8 cellular contexts compared by ENCODE assay signal in genomic region chr16:89325861-89326471, GRCh38.
A peak's percentile ranks its signal among the peaks of the same experiment; 100 is the strongest.
DNase-seq lines count a peak whose midpoint lies in the region; TF ChIP-seq lines count a peak whose summit lies in the region.

No MANE protein-coding gene starts in this region.

- H3K9me3 ChIP-seq in hepatocyte (ENCODE audit: low read depth) (no peaks in the 10 kb centered on the region), BE2C (no peaks in the 10 kb centered on the region)

- TF ChIP-seq CTCF in hepatocyte (IDR thresholded peaks at IDR 0.05; ENCODE audit: poor library complexity) (no peak), BE2C (IDR thresholded peaks at IDR 0.05; ENCODE audit: low read depth, low read length) (no peak)

- WGBS in hepatocyte (ENCODE audit: low lambda C conversion rate, missing lambda C conversion rate): 51% methylated on average over 15 of the region's 18 CpGs

- DNase-seq in NCI-H2107 treated with DMSO at 0.1 percent for 48 hours (lab: John Stamatoyannopoulos, UW; ENCODE audit: unreplicated experiment) (peak; percentile 19), NCI-H2107 (lab: John Stamatoyannopoulos, UW) (no peak), NCI-H226 (peak; percentile 39), astrocyte of the hippocampus (ENCODE audit: low read depth, low spot score) (peak; percentile 67), hepatocyte (ENCODE audit: low spot score) (peak; percentile 73), skeletal muscle cell (ENCODE audit: low read depth) (peak; percentile 59), BE2C (no peak), COR-L47 (lab: John Stamatoyannopoulos, UW) (no peak)

- H4K20me1 ChIP-seq in hepatocyte (ENCODE audit: insufficient read depth, poor library complexity, severe bottlenecking): peaks cover 95% of the 10 kb centered on the region

- H3K27ac ChIP-seq in hepatocyte: peak overlapping the region; percentile 48

- H3K4me2 ChIP-seq in hepatocyte: peak overlapping the region; percentile 63

- H3K27me3 ChIP-seq in hepatocyte (no peaks in the 10 kb centered on the region), BE2C (no peaks in the 10 kb centered on the region)

- H3K4me1 ChIP-seq in hepatocyte (ENCODE audit: insufficient read depth) (peaks cover 31% of the 10 kb centered on the region), BE2C (peaks cover 25% of the 10 kb centered on the region)

- peaks cover 97% of the 10 kb centered on the region for H3K79me2 ChIP-seq in hepatocyte

- no peaks in the 10 kb centered on the region for H3K9me2 ChIP-seq in hepatocyte (replicated peaks; ENCODE audit: insufficient read depth)

- H3K4me3 ChIP-seq in hepatocyte: no peak overlapping the region
- no peak overlapping the region for H3K4me3 ChIP-seq in skeletal muscle cell (ENCODE audit: low read depth, low read length)
- H3K4me3 ChIP-seq in BE2C (ENCODE audit: low read depth, low read length): no peak overlapping the region

- H3K36me3 ChIP-seq in hepatocyte (replicated peaks; ENCODE audit: insufficient read depth, low read depth) (no peaks in the 10 kb centered on the region), BE2C (peaks cover 6% of the 10 kb centered on the region; the same call in 1 of the 2 replicates)

- H2AFZ ChIP-seq in hepatocyte: no peak overlapping the region

Comparison
In these comparisons a context has a peak if more than half of its experiments do, and no peak if none do; other contexts are left out.
1. DNase-seq: peak in NCI-H2107 treated with DMSO at 0.1 percent for 48 hours (single experiment), NCI-H226 (single experiment), astrocyte of the hippocampus (single experiment), hepatocyte (single experiment) and skeletal muscle cell (single experiment); none in NCI-H2107 (single experiment), BE2C (single experiment) and COR-L47 (single experiment).